In genomic region chr5:1055896-1056610, GRCh38 we compare ENCODE assay signal across 22 cellular contexts. TPM values are rescaled to one million over a fixed set of nuclear protein-coding genes. Genes with fewer than 3 reads are reported as not detected.
DNase-seq lines count a peak whose midpoint lies in the region; ATAC-seq, FAIRE-seq and TF ChIP-seq lines count a peak whose summit lies in the region.
"Had no signal": no experiment of that assay in that cellular context is flagged by ENCODE, and none has a peak within 500 bp of the region (broad histone marks: within the 10 kb centered on the region; RNA-seq: fewer than 3 reads in every experiment).

No MANE protein-coding gene starts in this region.

- no peaks in the 10 kb centered on the region for H3K36me3 ChIP-seq in SK-N-SH (replicated peaks in 1 of 2; ENCODE audit: control insufficient read depth in 1 of 2, insufficient read depth in 2 of 2, low read length in 1 of 2)

- FAIRE-seq in H54 (lab: Jason Lieb, UNC), result no peak
- FAIRE-seq: G401.6 had no signal

- H2AFZ ChIP-seq in SK-N-SH (ENCODE audit: low read depth), result no peak overlapping the region
- H2AFZ ChIP-seq: GM23338 had no signal

- TF ChIP-seq RAD21 in SK-N-SH (IDR thresholded peaks at IDR 0.05; ENCODE audit: low read length), result no peak

- no peaks in the 10 kb centered on the region for H3F3A ChIP-seq in SK-N-SH (replicated peaks; ENCODE audit: insufficient read depth)

- H3K27ac ChIP-seq in SK-N-SH (ENCODE audit: low read depth in 2 of 2, low read length in 1 of 2), result no peak overlapping the region
- H3K27ac ChIP-seq: 22Rv1 had no signal

- no peak overlapping the region for H3K4me3 ChIP-seq in SK-N-SH (ENCODE audit: low read depth in 2 of 2, low read length in 1 of 2)
- H3K4me3 ChIP-seq: GM23338, MG63 had no signal

- H3K9me2 ChIP-seq in SK-N-SH, result no peaks in the 10 kb centered on the region

- TF ChIP-seq EP300 in SK-N-SH (IDR thresholded peaks at IDR 0.05; ENCODE audit: borderline replicate concordance in 1 of 2, low read depth in 1 of 2, low read length in 1 of 2), result no peak

- H4K20me1 ChIP-seq in SK-N-SH (ENCODE audit: insufficient read depth), result no peaks in the 10 kb centered on the region

- CTCF ChIA-PET in SK-N-SH (lab: Yijun Ruan, JAX), result interaction anchor here (1.3 kb wide), 1 partner anchor 48 kb away, joined by 4 read pairs; the partner anchor contains the start of gene NKD2

- TF ChIP-seq CTCF in SK-N-SH (IDR thresholded peaks at IDR 0.05) (no peak), endothelial cell (IDR thresholded peaks at IDR 0.05; ENCODE audit: unreplicated experiment) (no peak)

- H3K27me3 Mint-ChIP-seq in activated T-helper 1 cell treated with anti-CD3 and anti-CD28 coated beads, Interleukin-12 subunit alpha, Interleukin-12 subunit beta, Interleukin-2, Interleukin-4 antibody, amounts not matched to agents 30 ng/mL and 10 ng/mL and 1 ng/mL, durations not matched to agents 14 hours and 24 hours and 36 hours (ENCODE audit: insufficient read depth), result no peaks in the 10 kb centered on the region
- H3K27me3 Mint-ChIP-seq in memory B cell (no peaks in the 10 kb centered on the region), endothelial cell (ENCODE audit: unreplicated experiment) (peaks cover 3% of the 10 kb centered on the region)
- H3K27me3 Mint-ChIP-seq: CD8-positive, alpha-beta memory T cell had no signal

- H3K36me3 Mint-ChIP-seq in activated T-helper 1 cell treated with anti-CD3 and anti-CD28 coated beads, Interleukin-12 subunit alpha, Interleukin-12 subunit beta, Interleukin-2, Interleukin-4 antibody, amounts not matched to agents 30 ng/mL and 10 ng/mL and 1 ng/mL, durations not matched to agents 14 hours and 24 hours and 36 hours (ENCODE audit: low read depth), result no peaks in the 10 kb centered on the region
- H3K36me3 Mint-ChIP-seq in memory B cell, result peaks cover 12% of the 10 kb centered on the region
- peaks cover 6% of the 10 kb centered on the region for H3K36me3 Mint-ChIP-seq in endothelial cell (ENCODE audit: low read depth, unreplicated experiment)

- POLR2A ChIA-PET in SK-N-SH (lab: Yijun Ruan, JAX), result no interaction called here

- WGBS in SK-N-SH (ENCODE audit: low lambda C conversion rate), result 93% methylated on average over 17 of the region's 39 CpGs

- peak; percentile 34 for DNase-seq in SK-N-SH
- peak; percentile 45 for DNase-seq in 8988T
- DNase-seq in activated T-helper 1 cell treated with anti-CD3 and anti-CD28 coated beads, Interleukin-12 subunit alpha, Interleukin-12 subunit beta, Interleukin-2, Interleukin-4 antibody, amounts not matched to agents 30 ng/mL and 10 ng/mL and 1 ng/mL, durations not matched to agents 14 hours and 24 hours and 36 hours (ENCODE audit: low spot score), result no peak
- no peak for DNase-seq in memory B cell (ENCODE audit: low spot score in 2 of 2)
- DNase-seq in H54 (ENCODE audit: insufficient read length, low spot score), result no peak
- no peak for DNase-seq in stimulated activated naive CD4-positive, alpha-beta T cell treated with Interleukin-2 at 50 U/mL for 16 hours (lab: John Stamatoyannopoulos, UW)
- no peak for DNase-seq in endothelial cell (ENCODE audit: low spot score)
- DNase-seq: CD8-positive, alpha-beta memory T cell; DND-41; IMR-90; Karpas-422; MG63; NCI-H1092; NCI-H146; NCI-H2081 treated with DMSO at 0.1 percent for 48 hours; NCI-H510A; NCI-H82 had no signal

- H3K9me3 Mint-ChIP-seq in activated T-helper 1 cell treated with anti-CD3 and anti-CD28 coated beads, Interleukin-12 subunit alpha, Interleukin-12 subunit beta, Interleukin-2, Interleukin-4 antibody, amounts not matched to agents 30 ng/mL and 10 ng/mL and 1 ng/mL, durations not matched to agents 14 hours and 24 hours and 36 hours, result no peaks in the 10 kb centered on the region
- H3K9me3 Mint-ChIP-seq in memory B cell (no peaks in the 10 kb centered on the region), endothelial cell (ENCODE audit: unreplicated experiment) (no peaks in the 10 kb centered on the region)
- H3K9me3 Mint-ChIP-seq: CD8-positive, alpha-beta memory T cell; GM23338 had no signal

- no peak overlapping the region for H3K4me3 Mint-ChIP-seq in activated T-helper 1 cell treated with anti-CD3 and anti-CD28 coated beads, Interleukin-12 subunit alpha, Interleukin-12 subunit beta, Interleukin-2, Interleukin-4 antibody, amounts not matched to agents 30 ng/mL and 10 ng/mL and 1 ng/mL, durations not matched to agents 14 hours and 24 hours and 36 hours
- H3K4me3 Mint-ChIP-seq in memory B cell, result no peak overlapping the region
- H3K4me3 Mint-ChIP-seq in endothelial cell (ENCODE audit: unreplicated experiment), result no peak overlapping the region
- H3K4me3 Mint-ChIP-seq: CD8-positive, alpha-beta memory T cell; GM23338 had no signal

- no peaks in the 10 kb centered on the region for H3K79me2 ChIP-seq in SK-N-SH (ENCODE audit: insufficient read depth)

- H3K4me2 ChIP-seq in SK-N-SH, result no peak overlapping the region
- H3K4me2 ChIP-seq: GM23338 had no signal

- peak overlapping the region; percentile 40 for H3K27ac Mint-ChIP-seq in activated T-helper 1 cell treated with anti-CD3 and anti-CD28 coated beads, Interleukin-12 subunit alpha, Interleukin-12 subunit beta, Interleukin-2, Interleukin-4 antibody, amounts not matched to agents 30 ng/mL and 10 ng/mL and 1 ng/mL, durations not matched to agents 14 hours and 24 hours and 36 hours
- H3K27ac Mint-ChIP-seq in memory B cell, result peak overlapping the region; percentile 24
- H3K27ac Mint-ChIP-seq in endothelial cell (ENCODE audit: unreplicated experiment), result no peak overlapping the region
- H3K27ac Mint-ChIP-seq: GM23338 had no signal

- no peaks in the 10 kb centered on the region for H3K4me1 ChIP-seq in SK-N-SH (ENCODE audit: control insufficient read depth in 1 of 2, insufficient read depth in 2 of 2, low read depth in 1 of 2, low read length in 1 of 2)

- H3K4me1 Mint-ChIP-seq in activated T-helper 1 cell treated with anti-CD3 and anti-CD28 coated beads, Interleukin-12 subunit alpha, Interleukin-12 subunit beta, Interleukin-2, Interleukin-4 antibody, amounts not matched to agents 30 ng/mL and 10 ng/mL and 1 ng/mL, durations not matched to agents 14 hours and 24 hours and 36 hours (ENCODE audit: low read depth), result no peaks in the 10 kb centered on the region
- H3K4me1 Mint-ChIP-seq in memory B cell, result no peaks in the 10 kb centered on the region
- H3K4me1 Mint-ChIP-seq in endothelial cell (ENCODE audit: unreplicated experiment), result no peaks in the 10 kb centered on the region
- H3K4me1 Mint-ChIP-seq: CD8-positive, alpha-beta memory T cell; GM23338 had no signal

- no peak for TF ChIP-seq POLR2A in H54 (IDR thresholded peaks at IDR 0.05; ENCODE audit: low read depth, low read length)

- intact Hi-C loops in activated T-helper 1 cell treated with anti-CD3 and anti-CD28 coated beads, Interleukin-12 subunit alpha, Interleukin-12 subunit beta, Interleukin-2, Interleukin-4 antibody, amounts not matched to agents 30 ng/mL and 10 ng/mL and 1 ng/mL, durations not matched to agents 14 hours and 24 hours and 36 hours (cut with micrococcal nuclease), result no loop called here

- H3K9ac ChIP-seq in SK-N-SH, result no peak overlapping the region

- ATAC-seq in SK-N-SH treated with all-trans-retinoic acid at 6 μM for 48 hours (no peak), memory B cell (ENCODE audit: low read depth) (no peak)
- ATAC-seq: GM23338 had no signal

- no peaks in the 10 kb centered on the region for H3K27me3 ChIP-seq in SK-N-SH (ENCODE audit: insufficient read depth)
- H3K27me3 ChIP-seq: MG63 had no signal

- H3K9me3 ChIP-seq in SK-N-SH, result no peaks in the 10 kb centered on the region
- H3K9me3 ChIP-seq: MG63 had no signal

TF ChIP-seq in SK-N-SH, 30 proteins besides CTCF, POLR2A, EP300 and RAD21 (continues in another document):
- TF ChIP-seq FOSL2 (IDR thresholded peaks at IDR 0.05; ENCODE audit: borderline replicate concordance, low read depth) (no peak), RFX5 (IDR thresholded peaks at IDR 0.05; ENCODE audit: low read length) (no peak), IRF3 (IDR thresholded peaks at IDR 0.05; ENCODE audit: low read depth, low read length) (no peak), YY1 (IDR thresholded peaks at IDR 0.05; ENCODE audit: low read depth) (no peak)

TF ChIP-seq in SK-N-SH treated with all-trans-retinoic acid at 6 μM for 48 hours, 23 proteins besides CTCF, POLR2A, EP300 and RAD21:
- no peak for TF ChIP-seq ISL1 (CRISPR knock-in tag; IDR thresholded peaks at IDR 0.05)
- TF ChIP-seq ZC3H10 (CRISPR knock-in tag; IDR thresholded peaks at IDR 0.05), result no peak
- TF ChIP-seq CSDC2 (CRISPR knock-in tag; IDR thresholded peaks at IDR 0.05), result no peak
- no peak for TF ChIP-seq TCF4 (CRISPR knock-in tag; IDR thresholded peaks at IDR 0.05; ENCODE audit: borderline replicate concordance)
- no peak for TF ChIP-seq OSR1 (CRISPR knock-in tag; IDR thresholded peaks at IDR 0.05)

RNA-seq across cellular contexts. Expression of gene NKD2, which starts 47.5 kb away (rescaled TPM):
- polyA plus RNA-seq in SK-N-SH (2012; rRNA removed), result not detected in 2 replicates
- polyA plus RNA-seq in SK-N-SH (2012; cell fraction: cytosol; rRNA removed), result not detected in 2 replicates
- 0.06 TPM in 1 of 2 replicates, not detected in the other for polyA plus RNA-seq in SK-N-SH (2012; cell fraction: nucleus; rRNA removed)
- total RNA-seq in activated T-helper 1 cell treated with anti-CD3 and anti-CD28 coated beads, Interleukin-12 subunit alpha, Interleukin-12 subunit beta, Interleukin-2, Interleukin-4 antibody, amounts not matched to agents 30 ng/mL and 10 ng/mL and 1 ng/mL, durations not matched to agents 14 hours and 24 hours and 36 hours, result 2.9 and 3.2 TPM in 2 replicates
- 1.8 TPM for total RNA-seq in endothelial cell (ENCODE audit: unreplicated experiment)
- total RNA-seq: IMR-90 had no signal
- polyA plus RNA-seq: BJ; CD8-positive, alpha-beta memory T cell; IMR-90 had no signal

RNA-seq across cellular contexts. Expression of gene SLC12A7, which starts 55.8 kb away (rescaled TPM):
- polyA plus RNA-seq in SK-N-SH (2012; rRNA removed), result 2.3 and 2.6 TPM in 2 replicates
- 0.97 and 1.5 TPM in 2 replicates for polyA plus RNA-seq in SK-N-SH (2012; cell fraction: cytosol; rRNA removed)
- polyA plus RNA-seq in SK-N-SH (2012; cell fraction: nucleus; rRNA removed), result 7.4 and 9.0 TPM in 2 replicates
- total RNA-seq in activated T-helper 1 cell treated with anti-CD3 and anti-CD28 coated beads, Interleukin-12 subunit alpha, Interleukin-12 subunit beta, Interleukin-2, Interleukin-4 antibody, amounts not matched to agents 30 ng/mL and 10 ng/mL and 1 ng/mL, durations not matched to agents 14 hours and 24 hours and 36 hours, result 24.4 and 26.6 TPM in 2 replicates
- total RNA-seq in endothelial cell (ENCODE audit: unreplicated experiment), result 24.5 TPM

Comparison
In these comparisons a context has a peak if more than half of its experiments do, and no peak if none do; other contexts are left out.
1. DNase-seq: peak in SK-N-SH (single experiment) and 8988T (single experiment); none in activated T-helper 1 cell treated with anti-CD3 and anti-CD28 coated beads, Interleukin-12 subunit alpha, Interleukin-12 subunit beta, Interleukin-2, Interleukin-4 antibody, amounts not matched to agents 30 ng/mL and 10 ng/mL and 1 ng/mL, durations not matched to agents 14 hours and 24 hours and 36 hours (single experiment), memory B cell (0 of 2), H54 (single experiment), stimulated activated naive CD4-positive, alpha-beta T cell treated with Interleukin-2 at 50 U/mL for 16 hours (single experiment) and endothelial cell (single experiment).